1 cellular context compared by ENCODE assay signal in the genomic region with DNA sequence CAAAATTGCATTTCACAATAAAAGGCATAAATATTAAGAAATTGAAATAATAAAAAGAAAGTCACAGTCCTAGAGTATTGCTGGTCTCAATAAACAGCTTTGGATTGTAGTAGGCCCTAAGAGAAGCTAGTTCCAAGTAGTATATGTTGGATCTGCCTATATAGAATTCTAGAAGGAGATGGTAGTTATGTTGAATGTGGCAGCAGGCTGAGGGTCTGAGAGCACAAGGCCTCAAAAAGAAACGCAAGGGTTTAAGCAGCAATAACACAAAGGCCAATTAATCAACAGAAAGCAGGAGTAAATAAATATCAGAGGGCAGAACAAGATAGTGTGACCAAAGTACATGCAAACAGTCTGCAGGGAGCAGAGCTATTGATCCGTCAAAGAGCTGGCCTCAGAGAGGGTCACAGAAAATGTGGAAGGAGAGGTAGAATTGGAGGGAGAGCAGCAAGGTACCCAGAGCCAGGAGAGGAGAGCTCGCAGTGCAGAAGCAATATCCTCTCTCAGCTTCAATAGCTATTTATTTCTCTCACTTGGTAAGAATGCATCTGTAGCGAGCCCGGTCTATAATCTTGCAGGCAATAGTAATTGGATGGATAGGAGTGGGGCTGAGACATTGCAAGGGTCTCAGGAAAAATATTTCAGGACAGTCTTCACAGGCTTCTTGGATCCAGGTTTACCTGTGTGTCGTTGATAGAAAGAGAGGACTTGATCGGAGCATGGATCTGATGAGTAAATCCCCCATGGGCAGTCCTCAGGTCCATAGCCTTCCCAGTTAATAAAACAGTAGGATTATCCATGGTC.
TF ChIP-seq lines count a peak whose summit lies in the region.

No MANE protein-coding gene starts in this region.

TF ChIP-seq in HepG2, 621 proteins besides CTCF, POLR2A, EP300 and RAD21 (continued from another document and continues in another):
- TF ChIP-seq POGK (CRISPR knock-in tag; conservative IDR thresholded peaks at IDR 0.05) (0 out of 2 replicates have a peak, but pooled peaks have one; percentile 55), MLX (CRISPR knock-in tag; IDR thresholded peaks at IDR 0.05) (peak; percentile 63; the same call in 1 of the 2 replicates), KDM4B (CRISPR knock-in tag; IDR thresholded peaks at IDR 0.05) (peak; percentile 38; the same call in 1 of the 2 replicates), SRSF9 (IDR thresholded peaks at IDR 0.05; ENCODE audit: borderline replicate concordance, insufficient read depth, low read depth, low read length, poor library complexity, severe bottlenecking) (no peak), MEF2D (CRISPR knock-in tag; IDR thresholded peaks at IDR 0.05) (peak; percentile 96), RARA (CRISPR knock-in tag; IDR thresholded peaks at IDR 0.05) (peak; percentile 89), NCOA2 (CRISPR knock-in tag; IDR thresholded peaks at IDR 0.05) (peak; percentile 93), KDM3A (CRISPR knock-in tag; IDR thresholded peaks at IDR 0.05; ENCODE audit: low read depth) (peak; percentile 62), ZNF543 (CRISPR knock-in tag; IDR thresholded peaks at IDR 0.05) (0 out of 2 replicates have a peak, but pooled peaks have one; percentile 61), ZNF17 (CRISPR knock-in tag; IDR thresholded peaks at IDR 0.05) (no peak), NONO (IDR thresholded peaks at IDR 0.05) (no peak), NONO (CRISPR knock-in tag; conservative IDR thresholded peaks at IDR 0.05) (peak; percentile 80), NR2F6 (IDR thresholded peaks at IDR 0.05) (peak; percentile 81), NR2F6 (CRISPR knock-in tag; IDR thresholded peaks at IDR 0.05) (peak; percentile 87), ZFY (CRISPR knock-in tag; IDR thresholded peaks at IDR 0.05) (peak; percentile 63), ZNF567 (CRISPR knock-in tag; IDR thresholded peaks at IDR 0.05; ENCODE audit: borderline replicate concordance) (no peak), FOXA3 (CRISPR knock-in tag; IDR thresholded peaks at IDR 0.05) (peak; percentile 94), ZFYVE20 (CRISPR knock-in tag; IDR thresholded peaks at IDR 0.05; ENCODE audit: borderline replicate concordance, low read depth) (no peak), ARHGAP35 (CRISPR knock-in tag; IDR thresholded peaks at IDR 0.05; ENCODE audit: borderline replicate concordance) (peak; percentile 32; the same call in 1 of the 2 replicates), ZNF331 (CRISPR knock-in tag; IDR thresholded peaks at IDR 0.05) (peak; percentile 90), ZEB1 (IDR thresholded peaks at IDR 0.05; ENCODE audit: insufficient replicate concordance, low read depth) (peak; percentile 66), SMYD3 (CRISPR knock-in tag; IDR thresholded peaks at IDR 0.05) (0 out of 2 replicates have a peak, but pooled peaks have one; percentile 59), SATB2 (CRISPR knock-in tag; IDR thresholded peaks at IDR 0.05) (peak; percentile 52; the same call in 1 of the 2 replicates), NCOR1 (IDR thresholded peaks at IDR 0.05; ENCODE audit: borderline replicate concordance, low read length) (peak; percentile 85; the same call in 1 of the 2 replicates), ZBTB44 (CRISPR knock-in tag; IDR thresholded peaks at IDR 0.05) (peak; percentile 14; the same call in 1 of the 2 replicates), RXRA (CRISPR knock-in tag; IDR thresholded peaks at IDR 0.05) (peak; percentile 88; the same call in 1 of the 2 replicates), HOXD1 (CRISPR knock-in tag; IDR thresholded peaks at IDR 0.05) (peak; percentile 96), PPARG (CRISPR knock-in tag; conservative IDR thresholded peaks at IDR 0.05) (peak; percentile 83), ZNF124 (CRISPR knock-in tag; IDR thresholded peaks at IDR 0.05) (peak; percentile 65; the same call in 1 of the 2 replicates), ATF7-NPFF (CRISPR knock-in tag; IDR thresholded peaks at IDR 0.05; ENCODE audit: low read depth) (no peak), NFE2 (CRISPR knock-in tag; IDR thresholded peaks at IDR 0.05) (no peak), FOXO1 (CRISPR knock-in tag; IDR thresholded peaks at IDR 0.05) (peak; percentile 98), ZNF501 (CRISPR knock-in tag; IDR thresholded peaks at IDR 0.05) (peak; percentile 60; the same call in 1 of the 2 replicates), PATZ1 (CRISPR knock-in tag; IDR thresholded peaks at IDR 0.05) (peak; percentile 72), ZNF782 (CRISPR knock-in tag; IDR thresholded peaks at IDR 0.05; ENCODE audit: borderline replicate concordance) (no peak), ZMYM4 (CRISPR knock-in tag; IDR thresholded peaks at IDR 0.05) (peak; percentile 92), GTF3A (CRISPR knock-in tag; conservative IDR thresholded peaks at IDR 0.05) (no peak), MEIS2 (CRISPR knock-in tag; IDR thresholded peaks at IDR 0.05) (peak; percentile 79; the same call in 1 of the 2 replicates), ZNF646 (CRISPR knock-in tag; IDR thresholded peaks at IDR 0.05) (no peak), ARNTL (CRISPR knock-in tag; IDR thresholded peaks at IDR 0.05) (peak; percentile 76), KLF6 (CRISPR knock-in tag; IDR thresholded peaks at IDR 0.05) (peak; percentile 83), ZFX (CRISPR knock-in tag; IDR thresholded peaks at IDR 0.05; ENCODE audit: low read depth) (peak; percentile 88)
- TF ChIP-seq, protein P1, sequence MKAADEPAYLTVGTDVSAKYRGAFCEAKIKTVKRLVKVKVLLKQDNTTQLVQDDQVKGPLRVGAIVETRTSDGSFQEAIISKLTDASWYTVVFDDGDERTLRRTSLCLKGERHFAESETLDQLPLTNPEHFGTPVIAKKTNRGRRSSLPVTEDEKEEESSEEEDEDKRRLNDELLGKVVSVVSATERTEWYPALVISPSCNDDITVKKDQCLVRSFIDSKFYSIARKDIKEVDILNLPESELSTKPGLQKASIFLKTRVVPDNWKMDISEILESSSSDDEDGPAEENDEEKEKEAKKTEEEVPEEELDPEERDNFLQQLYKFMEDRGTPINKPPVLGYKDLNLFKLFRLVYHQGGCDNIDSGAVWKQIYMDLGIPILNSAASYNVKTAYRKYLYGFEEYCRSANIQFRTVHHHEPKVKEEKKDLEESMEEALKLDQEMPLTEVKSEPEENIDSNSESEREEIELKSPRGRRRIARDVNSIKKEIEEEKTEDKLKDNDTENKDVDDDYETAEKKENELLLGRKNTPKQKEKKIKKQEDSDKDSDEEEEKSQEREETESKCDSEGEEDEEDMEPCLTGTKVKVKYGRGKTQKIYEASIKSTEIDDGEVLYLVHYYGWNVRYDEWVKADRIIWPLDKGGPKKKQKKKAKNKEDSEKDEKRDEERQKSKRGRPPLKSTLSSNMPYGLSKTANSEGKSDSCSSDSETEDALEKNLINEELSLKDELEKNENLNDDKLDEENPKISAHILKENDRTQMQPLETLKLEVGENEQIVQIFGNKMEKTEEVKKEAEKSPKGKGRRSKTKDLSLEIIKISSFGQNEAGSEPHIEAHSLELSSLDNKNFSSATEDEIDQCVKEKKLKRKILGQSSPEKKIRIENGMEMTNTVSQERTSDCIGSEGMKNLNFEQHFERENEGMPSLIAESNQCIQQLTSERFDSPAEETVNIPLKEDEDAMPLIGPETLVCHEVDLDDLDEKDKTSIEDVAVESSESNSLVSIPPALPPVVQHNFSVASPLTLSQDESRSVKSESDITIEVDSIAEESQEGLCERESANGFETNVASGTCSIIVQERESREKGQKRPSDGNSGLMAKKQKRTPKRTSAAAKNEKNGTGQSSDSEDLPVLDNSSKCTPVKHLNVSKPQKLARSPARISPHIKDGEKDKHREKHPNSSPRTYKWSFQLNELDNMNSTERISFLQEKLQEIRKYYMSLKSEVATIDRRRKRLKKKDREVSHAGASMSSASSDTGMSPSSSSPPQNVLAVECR (CRISPR knock-in tag; IDR thresholded peaks at IDR 0.05; ENCODE audit: borderline replicate concordance): peak; percentile 48; the same call in 1 of the 2 replicates
- TF ChIP-seq, protein P2, sequence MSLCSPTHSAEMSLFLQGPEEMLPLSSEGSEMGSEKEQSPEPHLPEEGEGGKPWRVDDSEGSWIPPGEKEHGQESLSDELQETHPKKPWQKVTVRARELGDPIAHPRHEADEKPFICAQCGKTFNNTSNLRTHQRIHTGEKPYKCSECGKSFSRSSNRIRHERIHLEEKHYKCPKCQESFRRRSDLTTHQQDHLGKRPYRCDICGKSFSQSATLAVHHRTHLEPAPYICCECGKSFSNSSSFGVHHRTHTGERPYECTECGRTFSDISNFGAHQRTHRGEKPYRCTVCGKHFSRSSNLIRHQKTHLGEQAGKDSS (CRISPR knock-in tag; IDR thresholded peaks at IDR 0.05; ENCODE audit: borderline replicate concordance, low read depth): no peak
